In the genomic region with DNA sequence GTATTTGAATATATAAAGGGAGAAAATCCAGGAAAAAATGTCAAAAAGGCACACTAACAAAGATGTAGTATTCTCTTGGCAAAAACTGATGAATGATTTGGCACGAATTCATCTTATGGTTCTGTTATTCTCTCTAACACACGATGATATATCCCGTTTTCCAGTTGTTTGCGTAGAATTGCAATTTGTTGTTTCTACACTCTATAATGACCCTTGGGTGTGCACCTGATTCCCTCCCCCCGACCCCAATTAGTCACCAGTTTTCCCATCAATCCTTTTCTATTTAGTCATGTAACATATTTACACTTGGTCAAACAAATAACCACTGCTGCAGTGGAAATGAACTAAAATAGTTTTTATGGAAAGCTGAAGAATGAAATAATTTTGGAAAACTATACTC, we compare ENCODE assay signal across 1 cellular context.
TF ChIP-seq lines count a peak whose summit lies in the region.

No MANE protein-coding gene starts in this region.

TF ChIP-seq in HepG2, 621 proteins besides CTCF, POLR2A, EP300 and RAD21 (continued from another document):
- no peak for TF ChIP-seq SUZ12 (IDR thresholded peaks at IDR 0.05; ENCODE audit: low read depth, low read length)
- TF ChIP-seq, protein P1, sequence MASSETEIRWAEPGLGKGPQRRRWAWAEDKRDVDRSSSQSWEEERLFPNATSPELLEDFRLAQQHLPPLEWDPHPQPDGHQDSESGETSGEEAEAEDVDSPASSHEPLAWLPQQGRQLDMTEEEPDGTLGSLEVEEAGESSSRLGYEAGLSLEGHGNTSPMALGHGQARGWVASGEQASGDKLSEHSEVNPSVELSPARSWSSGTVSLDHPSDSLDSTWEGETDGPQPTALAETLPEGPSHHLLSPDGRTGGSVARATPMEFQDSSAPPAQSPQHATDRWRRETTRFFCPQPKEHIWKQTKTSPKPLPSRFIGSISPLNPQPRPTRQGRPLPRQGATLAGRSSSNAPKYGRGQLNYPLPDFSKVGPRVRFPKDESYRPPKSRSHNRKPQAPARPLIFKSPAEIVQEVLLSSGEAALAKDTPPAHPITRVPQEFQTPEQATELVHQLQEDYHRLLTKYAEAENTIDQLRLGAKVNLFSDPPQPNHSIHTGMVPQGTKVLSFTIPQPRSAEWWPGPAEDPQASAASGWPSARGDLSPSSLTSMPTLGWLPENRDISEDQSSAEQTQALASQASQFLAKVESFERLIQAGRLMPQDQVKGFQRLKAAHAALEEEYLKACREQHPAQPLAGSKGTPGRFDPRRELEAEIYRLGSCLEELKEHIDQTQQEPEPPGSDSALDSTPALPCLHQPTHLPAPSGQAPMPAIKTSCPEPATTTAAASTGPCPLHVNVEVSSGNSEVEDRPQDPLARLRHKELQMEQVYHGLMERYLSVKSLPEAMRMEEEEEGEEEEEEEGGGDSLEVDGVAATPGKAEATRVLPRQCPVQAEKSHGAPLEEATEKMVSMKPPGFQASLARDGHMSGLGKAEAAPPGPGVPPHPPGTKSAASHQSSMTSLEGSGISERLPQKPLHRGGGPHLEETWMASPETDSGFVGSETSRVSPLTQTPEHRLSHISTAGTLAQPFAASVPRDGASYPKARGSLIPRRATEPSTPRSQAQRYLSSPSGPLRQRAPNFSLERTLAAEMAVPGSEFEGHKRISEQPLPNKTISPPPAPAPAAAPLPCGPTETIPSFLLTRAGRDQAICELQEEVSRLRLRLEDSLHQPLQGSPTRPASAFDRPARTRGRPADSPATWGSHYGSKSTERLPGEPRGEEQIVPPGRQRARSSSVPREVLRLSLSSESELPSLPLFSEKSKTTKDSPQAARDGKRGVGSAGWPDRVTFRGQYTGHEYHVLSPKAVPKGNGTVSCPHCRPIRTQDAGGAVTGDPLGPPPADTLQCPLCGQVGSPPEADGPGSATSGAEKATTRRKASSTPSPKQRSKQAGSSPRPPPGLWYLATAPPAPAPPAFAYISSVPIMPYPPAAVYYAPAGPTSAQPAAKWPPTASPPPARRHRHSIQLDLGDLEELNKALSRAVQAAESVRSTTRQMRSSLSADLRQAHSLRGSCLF (CRISPR knock-in tag; IDR thresholded peaks at IDR 0.05; ENCODE audit: borderline replicate concordance), result no peak
- TF ChIP-seq SIX1 (CRISPR knock-in tag; IDR thresholded peaks at IDR 0.05; ENCODE audit: borderline replicate concordance), result no peak
- peak; percentile 49; the same call in 1 of the 2 replicates for TF ChIP-seq HOMEZ (CRISPR knock-in tag; IDR thresholded peaks at IDR 0.05; ENCODE audit: low read depth)
- TF ChIP-seq NR2F1 (CRISPR knock-in tag; IDR thresholded peaks at IDR 0.05), result peak in 1 of 2 experiments; percentile 31; a peak in 1 of 4 replicates
- no peak for TF ChIP-seq ZBTB42 (CRISPR knock-in tag; IDR thresholded peaks at IDR 0.05)
- TF ChIP-seq, protein P2, sequence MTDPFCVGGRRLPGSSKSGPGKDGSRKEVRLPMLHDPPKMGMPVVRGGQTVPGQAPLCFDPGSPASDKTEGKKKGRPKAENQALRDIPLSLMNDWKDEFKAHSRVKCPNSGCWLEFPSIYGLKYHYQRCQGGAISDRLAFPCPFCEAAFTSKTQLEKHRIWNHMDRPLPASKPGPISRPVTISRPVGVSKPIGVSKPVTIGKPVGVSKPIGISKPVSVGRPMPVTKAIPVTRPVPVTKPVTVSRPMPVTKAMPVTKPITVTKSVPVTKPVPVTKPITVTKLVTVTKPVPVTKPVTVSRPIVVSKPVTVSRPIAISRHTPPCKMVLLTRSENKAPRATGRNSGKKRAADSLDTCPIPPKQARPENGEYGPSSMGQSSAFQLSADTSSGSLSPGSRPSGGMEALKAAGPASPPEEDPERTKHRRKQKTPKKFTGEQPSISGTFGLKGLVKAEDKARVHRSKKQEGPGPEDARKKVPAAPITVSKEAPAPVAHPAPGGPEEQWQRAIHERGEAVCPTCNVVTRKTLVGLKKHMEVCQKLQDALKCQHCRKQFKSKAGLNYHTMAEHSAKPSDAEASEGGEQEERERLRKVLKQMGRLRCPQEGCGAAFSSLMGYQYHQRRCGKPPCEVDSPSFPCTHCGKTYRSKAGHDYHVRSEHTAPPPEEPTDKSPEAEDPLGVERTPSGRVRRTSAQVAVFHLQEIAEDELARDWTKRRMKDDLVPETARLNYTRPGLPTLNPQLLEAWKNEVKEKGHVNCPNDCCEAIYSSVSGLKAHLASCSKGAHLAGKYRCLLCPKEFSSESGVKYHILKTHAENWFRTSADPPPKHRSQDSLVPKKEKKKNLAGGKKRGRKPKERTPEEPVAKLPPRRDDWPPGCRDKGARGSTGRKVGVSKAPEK (CRISPR knock-in tag; IDR thresholded peaks at IDR 0.05; ENCODE audit: borderline replicate concordance), result no peak
- TF ChIP-seq RBM39 (IDR thresholded peaks at IDR 0.05; ENCODE audit: low read depth, low read length, poor library complexity, severe bottlenecking), result no peak
- no peak for TF ChIP-seq ZNF205 (CRISPR knock-in tag; IDR thresholded peaks at IDR 0.05)
- TF ChIP-seq FOSL2 (CRISPR knock-in tag; IDR thresholded peaks at IDR 0.05), result peak; percentile 27; the same call in 1 of the 2 replicates
- no peak for TF ChIP-seq POGZ (CRISPR knock-in tag; IDR thresholded peaks at IDR 0.05)
- no peak for TF ChIP-seq FOXK2 (IDR thresholded peaks at IDR 0.05)
- TF ChIP-seq SNAPC5 (CRISPR knock-in tag; IDR thresholded peaks at IDR 0.05; ENCODE audit: borderline replicate concordance), result no peak
- no peak for TF ChIP-seq NKX3-1 (CRISPR knock-in tag; IDR thresholded peaks at IDR 0.05)
- TF ChIP-seq, protein P3, sequence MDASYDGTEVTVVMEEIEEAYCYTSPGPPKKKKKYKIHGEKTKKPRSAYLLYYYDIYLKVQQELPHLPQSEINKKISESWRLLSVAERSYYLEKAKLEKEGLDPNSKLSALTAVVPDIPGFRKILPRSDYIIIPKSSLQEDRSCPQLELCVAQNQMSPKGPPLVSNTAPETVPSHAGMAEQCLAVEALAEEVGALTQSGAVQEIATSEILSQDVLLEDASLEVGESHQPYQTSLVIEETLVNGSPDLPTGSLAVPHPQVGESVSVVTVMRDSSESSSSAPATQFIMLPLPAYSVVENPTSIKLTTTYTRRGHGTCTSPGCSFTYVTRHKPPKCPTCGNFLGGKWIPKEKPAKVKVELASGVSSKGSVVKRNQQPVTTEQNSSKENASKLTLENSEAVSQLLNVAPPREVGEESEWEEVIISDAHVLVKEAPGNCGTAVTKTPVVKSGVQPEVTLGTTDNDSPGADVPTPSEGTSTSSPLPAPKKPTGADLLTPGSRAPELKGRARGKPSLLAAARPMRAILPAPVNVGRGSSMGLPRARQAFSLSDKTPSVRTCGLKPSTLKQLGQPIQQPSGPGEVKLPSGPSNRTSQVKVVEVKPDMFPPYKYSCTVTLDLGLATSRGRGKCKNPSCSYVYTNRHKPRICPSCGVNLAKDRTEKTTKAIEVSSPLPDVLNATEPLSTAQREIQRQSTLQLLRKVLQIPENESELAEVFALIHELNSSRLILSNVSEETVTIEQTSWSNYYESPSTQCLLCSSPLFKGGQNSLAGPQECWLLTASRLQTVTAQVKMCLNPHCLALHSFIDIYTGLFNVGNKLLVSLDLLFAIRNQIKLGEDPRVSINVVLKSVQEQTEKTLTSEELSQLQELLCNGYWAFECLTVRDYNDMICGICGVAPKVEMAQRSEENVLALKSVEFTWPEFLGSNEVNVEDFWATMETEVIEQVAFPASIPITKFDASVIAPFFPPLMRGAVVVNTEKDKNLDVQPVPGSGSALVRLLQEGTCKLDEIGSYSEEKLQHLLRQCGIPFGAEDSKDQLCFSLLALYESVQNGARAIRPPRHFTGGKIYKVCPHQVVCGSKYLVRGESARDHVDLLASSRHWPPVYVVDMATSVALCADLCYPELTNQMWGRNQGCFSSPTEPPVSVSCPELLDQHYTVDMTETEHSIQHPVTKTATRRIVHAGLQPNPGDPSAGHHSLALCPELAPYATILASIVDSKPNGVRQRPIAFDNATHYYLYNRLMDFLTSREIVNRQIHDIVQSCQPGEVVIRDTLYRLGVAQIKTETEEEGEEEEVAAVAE (CRISPR knock-in tag; IDR thresholded peaks at IDR 0.05; ENCODE audit: borderline replicate concordance), result no peak
- no peak for TF ChIP-seq CREB1 (IDR thresholded peaks at IDR 0.05)
- TF ChIP-seq CREB1 (CRISPR knock-in tag; IDR thresholded peaks at IDR 0.05), result 0 out of 2 replicates have a peak, but pooled peaks have one; percentile 26
